Comparison of ENCODE assay signal across 1 cellular context in the genomic region with DNA sequence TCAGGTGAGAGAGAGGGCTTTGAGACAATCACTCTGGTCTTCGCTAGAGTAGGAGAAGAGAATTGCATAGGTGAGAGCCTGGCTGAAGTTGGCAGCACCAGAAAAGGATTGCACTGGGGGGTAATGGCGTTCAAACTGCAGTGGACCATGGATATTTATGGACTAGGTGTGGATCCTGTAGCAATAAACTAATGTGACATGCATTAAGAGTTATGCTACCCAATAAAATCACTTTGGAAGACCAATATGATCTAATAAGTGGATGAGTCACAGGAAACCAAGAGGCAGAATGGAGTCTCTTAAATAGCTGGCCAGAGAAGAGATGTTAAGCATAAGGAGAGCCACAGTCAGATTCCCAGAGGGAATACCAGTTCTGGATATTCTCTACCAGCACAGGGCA.
TF ChIP-seq lines count a peak whose summit lies in the region.

No MANE protein-coding gene starts in this region.

TF ChIP-seq in SK-N-SH treated with all-trans-retinoic acid at 6 μM for 48 hours, 23 proteins besides CTCF, POLR2A, EP300 and RAD21 (continued from another document):
- TF ChIP-seq, protein P1, sequence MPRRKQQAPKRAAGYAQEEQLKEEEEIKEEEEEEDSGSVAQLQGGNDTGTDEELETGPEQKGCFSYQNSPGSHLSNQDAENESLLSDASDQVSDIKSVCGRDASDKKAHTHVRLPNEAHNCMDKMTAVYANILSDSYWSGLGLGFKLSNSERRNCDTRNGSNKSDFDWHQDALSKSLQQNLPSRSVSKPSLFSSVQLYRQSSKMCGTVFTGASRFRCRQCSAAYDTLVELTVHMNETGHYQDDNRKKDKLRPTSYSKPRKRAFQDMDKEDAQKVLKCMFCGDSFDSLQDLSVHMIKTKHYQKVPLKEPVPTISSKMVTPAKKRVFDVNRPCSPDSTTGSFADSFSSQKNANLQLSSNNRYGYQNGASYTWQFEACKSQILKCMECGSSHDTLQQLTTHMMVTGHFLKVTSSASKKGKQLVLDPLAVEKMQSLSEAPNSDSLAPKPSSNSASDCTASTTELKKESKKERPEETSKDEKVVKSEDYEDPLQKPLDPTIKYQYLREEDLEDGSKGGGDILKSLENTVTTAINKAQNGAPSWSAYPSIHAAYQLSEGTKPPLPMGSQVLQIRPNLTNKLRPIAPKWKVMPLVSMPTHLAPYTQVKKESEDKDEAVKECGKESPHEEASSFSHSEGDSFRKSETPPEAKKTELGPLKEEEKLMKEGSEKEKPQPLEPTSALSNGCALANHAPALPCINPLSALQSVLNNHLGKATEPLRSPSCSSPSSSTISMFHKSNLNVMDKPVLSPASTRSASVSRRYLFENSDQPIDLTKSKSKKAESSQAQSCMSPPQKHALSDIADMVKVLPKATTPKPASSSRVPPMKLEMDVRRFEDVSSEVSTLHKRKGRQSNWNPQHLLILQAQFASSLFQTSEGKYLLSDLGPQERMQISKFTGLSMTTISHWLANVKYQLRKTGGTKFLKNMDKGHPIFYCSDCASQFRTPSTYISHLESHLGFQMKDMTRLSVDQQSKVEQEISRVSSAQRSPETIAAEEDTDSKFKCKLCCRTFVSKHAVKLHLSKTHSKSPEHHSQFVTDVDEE (CRISPR knock-in tag; IDR thresholded peaks at IDR 0.05), result no peak
- TF ChIP-seq ISL1 (CRISPR knock-in tag; IDR thresholded peaks at IDR 0.05) (peak; percentile 100), TCF4 (CRISPR knock-in tag; IDR thresholded peaks at IDR 0.05; ENCODE audit: borderline replicate concordance) (peak; percentile 79; the same call in 1 of the 2 replicates)
